1 cellular context compared by ENCODE assay signal in the genomic region with DNA sequence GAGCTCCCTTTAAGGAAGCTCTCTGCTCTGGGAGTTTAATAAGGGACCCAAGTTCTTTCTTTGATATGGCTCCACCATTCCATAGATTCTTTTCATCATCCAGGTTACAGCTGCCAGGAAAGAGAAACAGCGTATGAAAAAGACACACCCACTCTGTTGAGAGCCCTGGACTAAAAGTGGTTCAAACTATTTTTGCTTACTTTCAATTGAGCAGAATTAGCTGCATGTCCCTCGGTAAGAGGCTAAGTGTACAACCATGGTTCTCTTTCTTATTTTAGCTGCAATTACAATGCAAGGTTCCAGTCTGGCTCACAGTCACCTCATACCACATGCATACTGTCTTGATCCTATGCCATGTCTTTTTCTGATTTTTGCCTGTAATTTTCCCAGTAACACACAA.
TF ChIP-seq lines count a peak whose summit lies in the region.

No MANE protein-coding gene starts in this region.

TF ChIP-seq in GM23338, 12 proteins besides CTCF, POLR2A, EP300 and RAD21 (continued from another document):
- TF ChIP-seq, protein P1, sequence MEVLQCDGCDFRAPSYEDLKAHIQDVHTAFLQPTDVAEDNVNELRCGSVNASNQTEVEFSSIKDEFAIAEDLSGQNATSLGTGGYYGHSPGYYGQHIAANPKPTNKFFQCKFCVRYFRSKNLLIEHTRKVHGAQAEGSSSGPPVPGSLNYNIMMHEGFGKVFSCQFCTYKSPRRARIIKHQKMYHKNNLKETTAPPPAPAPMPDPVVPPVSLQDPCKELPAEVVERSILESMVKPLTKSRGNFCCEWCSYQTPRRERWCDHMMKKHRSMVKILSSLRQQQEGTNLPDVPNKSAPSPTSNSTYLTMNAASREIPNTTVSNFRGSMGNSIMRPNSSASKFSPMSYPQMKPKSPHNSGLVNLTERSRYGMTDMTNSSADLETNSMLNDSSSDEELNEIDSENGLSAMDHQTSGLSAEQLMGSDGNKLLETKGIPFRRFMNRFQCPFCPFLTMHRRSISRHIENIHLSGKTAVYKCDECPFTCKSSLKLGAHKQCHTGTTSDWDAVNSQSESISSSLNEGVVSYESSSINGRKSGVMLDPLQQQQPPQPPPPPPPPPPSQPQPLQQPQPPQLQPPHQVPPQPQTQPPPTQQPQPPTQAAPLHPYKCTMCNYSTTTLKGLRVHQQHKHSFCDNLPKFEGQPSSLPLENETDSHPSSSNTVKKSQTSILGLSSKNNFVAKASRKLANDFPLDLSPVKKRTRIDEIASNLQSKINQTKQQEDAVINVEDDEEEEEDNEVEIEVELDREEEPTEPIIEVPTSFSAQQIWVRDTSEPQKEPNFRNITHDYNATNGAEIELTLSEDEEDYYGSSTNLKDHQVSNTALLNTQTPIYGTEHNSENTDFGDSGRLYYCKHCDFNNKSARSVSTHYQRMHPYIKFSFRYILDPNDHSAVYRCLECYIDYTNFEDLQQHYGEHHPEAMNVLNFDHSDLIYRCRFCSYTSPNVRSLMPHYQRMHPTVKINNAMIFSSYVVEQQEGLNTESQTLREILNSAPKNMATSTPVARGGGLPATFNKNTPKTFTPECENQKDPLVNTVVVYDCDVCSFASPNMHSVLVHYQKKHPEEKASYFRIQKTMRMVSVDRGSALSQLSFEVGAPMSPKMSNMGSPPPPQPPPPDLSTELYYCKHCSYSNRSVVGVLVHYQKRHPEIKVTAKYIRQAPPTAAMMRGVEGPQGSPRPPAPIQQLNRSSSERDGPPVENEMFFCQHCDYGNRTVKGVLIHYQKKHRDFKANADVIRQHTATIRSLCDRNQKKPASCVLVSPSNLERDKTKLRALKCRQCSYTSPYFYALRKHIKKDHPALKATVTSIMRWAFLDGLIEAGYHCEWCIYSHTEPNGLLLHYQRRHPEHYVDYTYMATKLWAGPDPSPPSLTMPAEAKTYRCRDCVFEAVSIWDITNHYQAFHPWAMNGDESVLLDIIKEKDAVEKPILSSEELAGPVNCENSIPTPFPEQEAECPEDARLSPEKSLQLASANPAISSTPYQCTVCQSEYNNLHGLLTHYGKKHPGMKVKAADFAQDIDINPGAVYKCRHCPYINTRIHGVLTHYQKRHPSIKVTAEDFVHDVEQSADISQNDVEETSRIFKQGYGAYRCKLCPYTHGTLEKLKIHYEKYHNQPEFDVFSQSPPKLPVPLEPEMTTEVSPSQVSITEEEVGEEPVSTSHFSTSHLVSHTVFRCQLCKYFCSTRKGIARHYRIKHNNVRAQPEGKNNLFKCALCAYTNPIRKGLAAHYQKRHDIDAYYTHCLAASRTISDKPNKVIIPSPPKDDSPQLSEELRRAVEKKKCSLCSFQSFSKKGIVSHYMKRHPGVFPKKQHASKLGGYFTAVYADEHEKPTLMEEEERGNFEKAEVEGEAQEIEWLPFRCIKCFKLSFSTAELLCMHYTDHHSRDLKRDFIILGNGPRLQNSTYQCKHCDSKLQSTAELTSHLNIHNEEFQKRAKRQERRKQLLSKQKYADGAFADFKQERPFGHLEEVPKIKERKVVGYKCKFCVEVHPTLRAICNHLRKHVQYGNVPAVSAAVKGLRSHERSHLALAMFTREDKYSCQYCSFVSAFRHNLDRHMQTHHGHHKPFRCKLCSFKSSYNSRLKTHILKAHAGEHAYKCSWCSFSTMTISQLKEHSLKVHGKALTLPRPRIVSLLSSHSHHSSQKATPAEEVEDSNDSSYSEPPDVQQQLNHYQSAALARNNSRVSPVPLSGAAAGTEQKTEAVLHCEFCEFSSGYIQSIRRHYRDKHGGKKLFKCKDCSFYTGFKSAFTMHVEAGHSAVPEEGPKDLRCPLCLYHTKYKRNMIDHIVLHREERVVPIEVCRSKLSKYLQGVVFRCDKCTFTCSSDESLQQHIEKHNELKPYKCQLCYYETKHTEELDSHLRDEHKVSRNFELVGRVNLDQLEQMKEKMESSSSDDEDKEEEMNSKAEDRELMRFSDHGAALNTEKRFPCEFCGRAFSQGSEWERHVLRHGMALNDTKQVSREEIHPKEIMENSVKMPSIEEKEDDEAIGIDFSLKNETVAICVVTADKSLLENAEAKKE (CRISPR knock-in tag; IDR thresholded peaks at IDR 0.05): no peak
- no peak for TF ChIP-seq ZNF114 (CRISPR knock-in tag; IDR thresholded peaks at IDR 0.05)
- TF ChIP-seq, protein P2, sequence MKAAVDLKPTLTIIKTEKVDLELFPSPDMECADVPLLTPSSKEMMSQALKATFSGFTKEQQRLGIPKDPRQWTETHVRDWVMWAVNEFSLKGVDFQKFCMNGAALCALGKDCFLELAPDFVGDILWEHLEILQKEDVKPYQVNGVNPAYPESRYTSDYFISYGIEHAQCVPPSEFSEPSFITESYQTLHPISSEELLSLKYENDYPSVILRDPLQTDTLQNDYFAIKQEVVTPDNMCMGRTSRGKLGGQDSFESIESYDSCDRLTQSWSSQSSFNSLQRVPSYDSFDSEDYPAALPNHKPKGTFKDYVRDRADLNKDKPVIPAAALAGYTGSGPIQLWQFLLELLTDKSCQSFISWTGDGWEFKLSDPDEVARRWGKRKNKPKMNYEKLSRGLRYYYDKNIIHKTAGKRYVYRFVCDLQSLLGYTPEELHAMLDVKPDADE (IDR thresholded peaks at IDR 0.05): no peak
- TF ChIP-seq JUNB (IDR thresholded peaks at IDR 0.05; ENCODE audit: unreplicated experiment): no peak
- no peak for TF ChIP-seq EZH2 (IDR thresholded peaks at IDR 0.05; ENCODE audit: low read depth, unreplicated experiment)
